8 cellular contexts compared by ENCODE assay signal in the genomic region with DNA sequence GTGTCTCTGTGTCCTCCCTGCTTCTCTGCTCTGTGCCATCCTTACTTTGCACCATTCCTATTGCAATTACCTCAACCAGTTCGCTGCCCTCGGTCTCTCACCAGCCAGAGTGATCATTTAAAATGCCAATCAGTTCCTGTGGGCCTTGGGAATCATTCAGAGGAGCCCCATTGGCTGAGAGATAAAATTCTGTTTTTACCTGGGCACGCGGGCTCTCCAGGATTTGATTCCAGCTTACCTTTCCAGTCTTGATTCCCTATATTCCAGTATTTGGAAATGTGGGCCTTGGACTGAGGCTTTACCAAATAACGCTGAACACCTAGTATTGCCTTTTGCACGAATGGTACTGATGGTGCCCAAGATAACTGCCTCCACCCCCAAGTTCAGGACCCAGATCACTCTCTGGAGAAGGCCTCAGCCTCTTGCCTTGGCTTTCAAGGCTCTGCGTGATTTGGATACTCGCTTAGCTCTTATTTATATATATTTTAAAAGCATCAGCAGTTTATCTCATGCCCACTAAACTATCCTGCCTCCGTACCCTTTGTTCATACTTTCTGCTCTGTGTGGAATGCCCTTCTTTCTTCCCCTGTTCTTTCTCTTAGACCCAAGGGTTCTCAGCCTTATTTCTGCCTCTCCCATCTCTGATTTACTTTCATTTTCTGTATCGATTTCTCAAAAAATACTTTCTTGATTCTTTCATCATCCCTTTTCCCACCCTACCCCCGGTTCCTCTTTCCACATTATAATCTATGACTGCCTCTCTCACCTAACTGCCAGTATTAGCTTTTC. TPM values are rescaled to one million over a fixed set of nuclear protein-coding genes. Genes with fewer than 3 reads are reported as not detected.
A peak's percentile ranks its signal among the peaks of the same experiment; 100 is the strongest.
DNase-seq lines count a peak whose midpoint lies in the region; ATAC-seq and TF ChIP-seq lines count a peak whose summit lies in the region.

No MANE protein-coding gene starts in this region.

- peak overlapping the region; percentile 90 for H3K4me3 Mint-ChIP-seq in activated CD4-positive, alpha-beta T cell treated with anti-CD3 and anti-CD28 coated beads, Interleukin-2, amount 10 ng/mL, durations not matched to agents 24 days and 14 days
- H3K4me3 Mint-ChIP-seq in chondrocyte (ENCODE audit: unreplicated experiment) = peak overlapping the region; percentile 96

- no peaks in the 10 kb centered on the region for H3K27me3 Mint-ChIP-seq in activated CD4-positive, alpha-beta T cell treated with anti-CD3 and anti-CD28 coated beads, Interleukin-2, amount 10 ng/mL, durations not matched to agents 24 days and 14 days
- H3K27me3 Mint-ChIP-seq in chondrocyte (ENCODE audit: low read depth) = no peaks in the 10 kb centered on the region

- H3K27ac ChIP-seq in Peyer's patch (peak overlapping the region; percentile 89 to 95 (median 94)), mesodermal cell (ENCODE audit: low read depth, low read length, severe bottlenecking) (peak overlapping the region; percentile 98)

- peaks cover 0 to 15% (median 3%) of the 10 kb centered on the region in 4 donors for H3K4me1 ChIP-seq in Peyer's patch
- H3K4me1 ChIP-seq in mesodermal cell (ENCODE audit: control insufficient read depth, insufficient read depth, low read length, poor library complexity, severe bottlenecking) = peaks cover 13% of the 10 kb centered on the region

- ATAC-seq in HG02588 (IDR thresholded peaks at IDR 0.05; ENCODE audit: unreplicated experiment) = no peak

- no peak for TF ChIP-seq POLR2A in Peyer's patch (IDR thresholded peaks at IDR 0.05)

- TF ChIP-seq CTCF in Peyer's patch (IDR thresholded peaks at IDR 0.05) (no peak), chondrocyte (IDR thresholded peaks at IDR 0.05) (peak; percentile 4)

- no peaks in the 10 kb centered on the region for H3K9me3 ChIP-seq in Peyer's patch
- H3K9me3 ChIP-seq in mesodermal cell (ENCODE audit: control insufficient read depth, low read length) = no peaks in the 10 kb centered on the region

- 27 to 28% methylated on average over 7 to 8 of the region's 11 CpGs for WGBS in mesodermal cell (ENCODE audit: insufficient coverage in 2 of 2), 2 experiments

- intact Hi-C loops in activated CD4-positive, alpha-beta T cell treated with anti-CD3 and anti-CD28 coated beads, Interleukin-2, amount 10 ng/mL, durations not matched to agents 24 days and 14 days (cut with micrococcal nuclease) = loop anchor here (1.0 kb wide), 3 partner anchors 24 to 103 kb away; a partner anchor contains a TSS

- DNase-seq in activated CD4-positive, alpha-beta T cell treated with anti-CD3 and anti-CD28 coated beads, Interleukin-2, amount 10 ng/mL, durations not matched to agents 24 days and 14 days = peak; percentile 75
- no peak for DNase-seq in activated CD4-positive, alpha-beta T cell treated with anti-CD3 and anti-CD28 coated beads, Interleukin-2, amount 50 U/mL, for 4 hours
- DNase-seq in Peyer's patch (no peak), chondrocyte (ENCODE audit: low spot score) (no peak), AG08395 (ENCODE audit: low spot score) (no peak), middle frontal gyrus (ENCODE audit: extremely low spot score, low spot score) (no peak)

- peaks cover 32% of the 10 kb centered on the region for H3K4me1 Mint-ChIP-seq in activated CD4-positive, alpha-beta T cell treated with anti-CD3 and anti-CD28 coated beads, Interleukin-2, amount 10 ng/mL, durations not matched to agents 24 days and 14 days
- peaks cover 15% of the 10 kb centered on the region for H3K4me1 Mint-ChIP-seq in chondrocyte (ENCODE audit: low read depth)

- H3K27me3 ChIP-seq in Peyer's patch = no peaks in the 10 kb centered on the region

- peak overlapping the region; percentile 96 for H3K27ac Mint-ChIP-seq in activated CD4-positive, alpha-beta T cell treated with anti-CD3 and anti-CD28 coated beads, Interleukin-2, amount 10 ng/mL, durations not matched to agents 24 days and 14 days
- peak overlapping the region; percentile 100 for H3K27ac Mint-ChIP-seq in chondrocyte (ENCODE audit: unreplicated experiment)

- H3K4me3 ChIP-seq in Peyer's patch (peak overlapping the region; percentile 65 to 88 (median 83)), mesodermal cell (ENCODE audit: extremely low read depth, insufficient read depth, low read length, poor library complexity, severe bottlenecking) (peak overlapping the region; percentile 66)

- H3K36me3 ChIP-seq in Peyer's patch = peaks cover 0 to 37% (median 0%) of the 10 kb centered on the region in 3 donors
- peaks cover 43% of the 10 kb centered on the region for H3K36me3 ChIP-seq in mesodermal cell (ENCODE audit: control insufficient read depth, insufficient read depth, low read length)

- peaks cover 39% of the 10 kb centered on the region for H3K36me3 Mint-ChIP-seq in activated CD4-positive, alpha-beta T cell treated with anti-CD3 and anti-CD28 coated beads, Interleukin-2, amount 10 ng/mL, durations not matched to agents 24 days and 14 days (ENCODE audit: low read depth)
- peaks cover 16% of the 10 kb centered on the region for H3K36me3 Mint-ChIP-seq in chondrocyte (ENCODE audit: low read depth)

- no peaks in the 10 kb centered on the region for H3K9me3 Mint-ChIP-seq in activated CD4-positive, alpha-beta T cell treated with anti-CD3 and anti-CD28 coated beads, Interleukin-2, amount 10 ng/mL, durations not matched to agents 24 days and 14 days
- H3K9me3 Mint-ChIP-seq in chondrocyte (ENCODE audit: low read depth) = no peaks in the 10 kb centered on the region

RNA-seq across cellular contexts. Expression of a gene that starts 0.9 kb away (rescaled TPM):
- 335 and 342 TPM in 2 replicates for total RNA-seq in activated CD4-positive, alpha-beta T cell treated with anti-CD3 and anti-CD28 coated beads, Interleukin-2, amount 10 ng/mL, durations not matched to agents 24 days and 14 days
- total RNA-seq in Peyer's patch = 100 to 1,000 TPM in 2 of 4 donors, 10 to 100 TPM in 2; 44.3 to 148 (median 103) TPM
- total RNA-seq in chondrocyte = 155 to 184 TPM (median 162 TPM) in 3 replicates
- polyA plus RNA-seq in mesodermal cell (2013, experiment 1 of 2) = 240 TPM
- polyA plus RNA-seq in mesodermal cell (2013, experiment 2 of 2) = 271 TPM

RNA-seq across cellular contexts. Expression of a gene that starts 24.2 kb away (rescaled TPM):
- total RNA-seq in activated CD4-positive, alpha-beta T cell treated with anti-CD3 and anti-CD28 coated beads, Interleukin-2, amount 10 ng/mL, durations not matched to agents 24 days and 14 days = 8.9 and 10.1 TPM in 2 replicates
- 1 to 10 TPM in 2 of 4 donors, under 1 TPM in 2; 0.38 to 1.7 (median 0.87) TPM for total RNA-seq in Peyer's patch
- total RNA-seq in chondrocyte = 1.6 to 1.8 TPM (median 1.6 TPM) in 3 replicates
- 9.4 TPM for polyA plus RNA-seq in mesodermal cell (2013, experiment 1 of 2)
- polyA plus RNA-seq in mesodermal cell (2013, experiment 2 of 2) = 6.7 TPM

RNA-seq across cellular contexts. Expression of a gene that starts 33.8 kb away (rescaled TPM):
- total RNA-seq in activated CD4-positive, alpha-beta T cell treated with anti-CD3 and anti-CD28 coated beads, Interleukin-2, amount 10 ng/mL, durations not matched to agents 24 days and 14 days = 0.90 and 1.6 TPM in 2 replicates
- total RNA-seq in Peyer's patch = 10 to 100 TPM; 12.4 to 32.9 (median 26.8) TPM
- 2.7 to 5.9 TPM (median 3.6 TPM) in 3 replicates for total RNA-seq in chondrocyte
- polyA plus RNA-seq in mesodermal cell (2013, experiment 1 of 2) = 2.0 TPM
- 2.1 TPM for polyA plus RNA-seq in mesodermal cell (2013, experiment 2 of 2)
